17 cellular contexts compared by ENCODE assay signal in the genomic region with DNA sequence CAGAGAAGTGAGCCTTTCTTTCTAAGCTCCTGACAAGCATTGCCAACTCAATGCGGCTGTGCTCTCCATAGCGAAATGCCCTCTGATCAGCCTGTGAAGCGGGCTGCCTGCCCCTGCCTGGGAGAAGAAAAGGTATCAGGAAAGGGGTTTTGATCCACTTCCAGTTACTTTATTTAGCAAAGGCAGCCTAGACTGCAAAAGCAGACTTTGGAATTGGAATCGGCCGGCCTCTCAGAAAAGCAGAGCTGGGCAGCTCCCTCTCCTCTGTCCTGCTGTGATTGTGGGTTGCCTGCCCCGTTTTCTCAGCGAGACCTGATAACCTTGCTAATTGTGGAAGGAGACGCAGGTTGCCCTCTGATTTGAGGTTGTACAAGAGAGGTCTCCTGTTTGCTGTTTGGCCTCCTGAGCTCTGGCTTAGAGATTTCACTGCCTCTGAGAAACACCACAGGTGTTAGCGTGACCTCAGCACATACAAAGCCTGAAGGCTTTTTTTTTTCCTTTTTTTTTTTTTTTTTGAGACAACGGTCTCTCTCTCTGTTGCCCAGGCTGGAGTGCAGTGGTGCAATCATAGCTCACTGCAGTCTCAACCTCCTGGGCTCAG. TPM values are rescaled to one million over a fixed set of nuclear protein-coding genes. Genes with fewer than 3 reads are reported as not detected.
DNase-seq lines count a peak whose midpoint lies in the region; ATAC-seq, FAIRE-seq and TF ChIP-seq lines count a peak whose summit lies in the region.
"Had no signal": no experiment of that assay in that cellular context is flagged by ENCODE, and none has a peak within 500 bp of the region (broad histone marks: within the 10 kb centered on the region; RNA-seq: fewer than 3 reads in every experiment).

No MANE protein-coding gene starts in this region.

- no peak for FAIRE-seq in GM12891 (lab: Jason Lieb, UNC)
- FAIRE-seq: HTR-8/SVneo had no signal

- no peaks in the 10 kb centered on the region for H3K9me3 Mint-ChIP-seq in activated naive CD4-positive, alpha-beta T cell treated with anti-CD3 and anti-CD28 coated beads, Interleukin-2, amount 50 U/mL, for 72 hours
- H3K9me3 Mint-ChIP-seq in brain (no peaks in the 10 kb centered on the region), mesothelial cell of epicardium (no peaks in the 10 kb centered on the region)
- H3K9me3 Mint-ChIP-seq: CD4-positive, alpha-beta T cell had no signal

- H3K4me1 Mint-ChIP-seq in brain (peaks cover 18% of the 10 kb centered on the region), mesothelial cell of epicardium (peaks cover 4% of the 10 kb centered on the region)
- H3K4me1 Mint-ChIP-seq: B cell had no signal

- TF ChIP-seq POLR2A in GM12891 (IDR thresholded peaks at IDR 0.05; ENCODE audit: low read depth, low read length), result no peak

- no peak for ATAC-seq in activated naive CD4-positive, alpha-beta T cell treated with anti-CD3 and anti-CD28 coated beads, Interleukin-2, amount 50 U/mL, for 72 hours
- no peak for ATAC-seq in HG03045 (IDR thresholded peaks at IDR 0.05; ENCODE audit: unreplicated experiment)
- ATAC-seq: PC-3 had no signal

- in situ Hi-C loops in G401 (cut with HindIII; ENCODE audit: low sequenced_read_pairs), result no loop called here

- DNase-seq in activated naive CD4-positive, alpha-beta T cell treated with anti-CD3 and anti-CD28 coated beads, Interleukin-2, amount 50 U/mL, for 72 hours (ENCODE audit: low spot score in 2 of 2), result no peak
- no peak for DNase-seq in activated naive CD4-positive, alpha-beta T cell (lab: John Stamatoyannopoulos, UW)
- DNase-seq in G401 (ENCODE audit: low spot score), result peak; percentile 32
- no peak for DNase-seq in mesothelial cell of epicardium (ENCODE audit: low spot score in 2 of 2, unreplicated experiment in 2 of 2)
- DNase-seq in NCI-H2227 (lab: John Stamatoyannopoulos, UW; ENCODE audit: unreplicated experiment), result no peak
- no peak for DNase-seq in GM12891 (ENCODE audit: insufficient read length, low spot score)
- DNase-seq: CD4-positive, alpha-beta T cell; MV-4-11; NCI-H1417; NCI-H1930; NCI-H2171; NCI-H510A; PC-3 had no signal

- H3K27me3 Mint-ChIP-seq in brain (no peaks in the 10 kb centered on the region), mesothelial cell of epicardium (ENCODE audit: low read depth) (no peaks in the 10 kb centered on the region)
- H3K27me3 Mint-ChIP-seq: B cell; CD4-positive, alpha-beta T cell had no signal

- H3K27ac Mint-ChIP-seq in activated naive CD4-positive, alpha-beta T cell treated with anti-CD3 and anti-CD28 coated beads, Interleukin-2, amount 50 U/mL, for 72 hours, result peak overlapping the region; percentile 44 to 77
- H3K27ac Mint-ChIP-seq in brain, result peak overlapping the region in 3 of 5 experiments; percentile 55 to 65 (median 63)
- peak overlapping the region; percentile 32 for H3K27ac Mint-ChIP-seq in mesothelial cell of epicardium
- H3K27ac Mint-ChIP-seq: B cell; CD4-positive, alpha-beta T cell had no signal

- H3K36me3 Mint-ChIP-seq in activated naive CD4-positive, alpha-beta T cell treated with anti-CD3 and anti-CD28 coated beads, Interleukin-2, amount 50 U/mL, for 72 hours, result no peaks in the 10 kb centered on the region
- H3K36me3 Mint-ChIP-seq in brain (peaks cover 50% of the 10 kb centered on the region), mesothelial cell of epicardium (peaks cover 16% of the 10 kb centered on the region)

- H3K4me3 Mint-ChIP-seq in brain, result no peak overlapping the region
- H3K4me3 Mint-ChIP-seq in mesothelial cell of epicardium, result no peak overlapping the region
- H3K4me3 Mint-ChIP-seq: B cell; CD4-positive, alpha-beta T cell had no signal

- no peak for TF ChIP-seq CTCF in brain (conservative IDR thresholded peaks at IDR 0.05)
- no peak for TF ChIP-seq CTCF in mesothelial cell of epicardium (IDR thresholded peaks at IDR 0.05; ENCODE audit: unreplicated experiment)

TF ChIP-seq in GM12891, 5 proteins besides CTCF, POLR2A, EP300 and RAD21:
- TF ChIP-seq PAX5 (IDR thresholded peaks at IDR 0.05; ENCODE audit: insufficient read depth, low read length, severe bottlenecking), result no peak
- no peak for TF ChIP-seq POU2F2 (IDR thresholded peaks at IDR 0.05; ENCODE audit: low read depth, low read length)
- TF ChIP-seq TAF1 (IDR thresholded peaks at IDR 0.05; ENCODE audit: low read depth, low read length), result no peak
- TF ChIP-seq POLR2AphosphoS5 (IDR thresholded peaks at IDR 0.05; ENCODE audit: low read depth, low read length), result no peak
- no peak for TF ChIP-seq SPI1 (IDR thresholded peaks at IDR 0.05; ENCODE audit: low read depth, low read length)
TF ChIP-seq in GM12891: peak in this region for 0.

RNA-seq across cellular contexts. Expression of a gene that starts 53.9 kb away (rescaled TPM):
- total RNA-seq in activated naive CD4-positive, alpha-beta T cell treated with anti-CD3 and anti-CD28 coated beads, Interleukin-2, amount 50 U/mL, for 72 hours, result 1 to 10 TPM in 1 of 2 donors, under 1 TPM in 1; 0.84 to 6.3 TPM
- 31.6 and 43.6 TPM in 2 replicates for total RNA-seq in G401 (2014; rRNA removed; shearing (Covaris generic))
- polyA plus RNA-seq in brain (ENCODE audit: insufficient read depth, low read depth, low replicate concordance), result 8.3 TPM
- total RNA-seq in mesothelial cell of epicardium, result 7.9 to 8.2 TPM (median 8.2 TPM) in 3 replicates
- 12.1 TPM for polyA plus RNA-seq in GM12891 (2012; ENCODE audit: low read depth, missing spikeins)
